Comparison of ENCODE assay signal across 8 cellular contexts in the genomic region with DNA sequence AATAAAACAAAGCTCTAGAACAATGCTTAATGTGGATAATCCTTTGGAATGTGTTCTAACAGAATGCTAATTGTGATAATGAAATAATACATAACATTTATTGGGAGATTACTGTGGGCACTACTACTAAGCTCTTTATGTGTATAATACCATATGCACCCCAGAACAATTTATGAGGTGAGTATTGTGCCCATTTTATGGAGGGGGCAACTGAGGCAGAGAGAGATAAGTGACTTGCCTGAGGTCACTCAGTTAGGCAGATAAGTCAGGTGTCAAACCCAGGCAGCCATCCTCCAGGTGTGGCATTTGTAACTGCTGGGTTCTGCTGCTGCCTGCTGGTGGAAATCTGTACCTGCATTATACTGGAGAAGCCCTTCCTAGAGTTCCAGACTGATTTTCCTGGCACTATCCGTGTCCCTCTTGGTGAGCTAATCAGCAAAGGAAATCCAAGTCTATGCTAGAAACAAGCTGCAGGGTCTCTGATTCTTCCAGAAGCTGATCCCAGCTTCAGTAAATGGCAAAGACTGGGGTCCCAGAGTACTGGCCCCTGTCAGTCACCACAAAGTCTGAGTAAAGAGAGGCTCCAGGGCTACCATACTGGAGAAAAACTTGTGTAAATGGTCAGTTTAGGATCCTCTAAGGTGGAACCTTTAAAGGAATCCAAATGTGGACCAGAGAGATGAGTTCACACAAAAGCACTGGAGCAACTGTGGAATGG. TPM values are rescaled to one million over a fixed set of nuclear protein-coding genes. Genes with fewer than 3 reads are reported as not detected.
A peak's percentile ranks its signal among the peaks of the same experiment; 100 is the strongest.
DNase-seq lines count a peak whose midpoint lies in the region; ATAC-seq and TF ChIP-seq lines count a peak whose summit lies in the region.

No MANE protein-coding gene starts in this region.

- ATAC-seq in HG03045 (IDR thresholded peaks at IDR 0.05; ENCODE audit: unreplicated experiment) = no peak
- no peak for ATAC-seq in HG03342 (IDR thresholded peaks at IDR 0.05; ENCODE audit: unreplicated experiment)

- H3K9me3 Mint-ChIP-seq in activated T-helper 1 cell treated with anti-CD3 and anti-CD28 coated beads, Interleukin-12 subunit alpha, Interleukin-12 subunit beta, Interleukin-2, Interleukin-4 antibody, amounts not matched to agents 30 ng/mL and 10 ng/mL and 1 ng/mL, durations not matched to agents 14 hours and 24 hours and 36 hours = no peaks in the 10 kb centered on the region

- no peaks in the 10 kb centered on the region for H3K36me3 Mint-ChIP-seq in activated T-helper 1 cell treated with anti-CD3 and anti-CD28 coated beads, Interleukin-12 subunit alpha, Interleukin-12 subunit beta, Interleukin-2, Interleukin-4 antibody, amounts not matched to agents 30 ng/mL and 10 ng/mL and 1 ng/mL, durations not matched to agents 14 hours and 24 hours and 36 hours (ENCODE audit: low read depth)

- peak; percentile 18 for DNase-seq in DMS79 treated with DMSO at 0.1 percent for 48 hours (lab: John Stamatoyannopoulos, UW)
- no peak for DNase-seq in DMS79 (lab: John Stamatoyannopoulos, UW)
- DNase-seq in NCI-H2107 treated with DMSO at 0.1 percent for 48 hours (lab: John Stamatoyannopoulos, UW; ENCODE audit: unreplicated experiment) = peak; percentile 71
- DNase-seq in cardiac fibroblast (ENCODE audit: low read depth in 2 of 2) = peak; percentile 39 to 58
- DNase-seq in lung microvascular endothelial cell (ENCODE audit: low read depth in 2 of 2) = peak; percentile 15 to 76
- DNase-seq in activated T-helper 1 cell treated with anti-CD3 and anti-CD28 coated beads, Interleukin-12 subunit alpha, Interleukin-12 subunit beta, Interleukin-2, Interleukin-4 antibody, amounts not matched to agents 30 ng/mL and 10 ng/mL and 1 ng/mL, durations not matched to agents 14 hours and 24 hours and 36 hours (ENCODE audit: low spot score) = no peak

- intact Hi-C loops in activated T-helper 1 cell treated with anti-CD3 and anti-CD28 coated beads, Interleukin-12 subunit alpha, Interleukin-12 subunit beta, Interleukin-2, Interleukin-4 antibody, amounts not matched to agents 30 ng/mL and 10 ng/mL and 1 ng/mL, durations not matched to agents 14 hours and 24 hours and 36 hours (cut with micrococcal nuclease) = loop anchor here (1.0 kb wide), 1 partner anchor 135 kb away; no protein-coding TSS in a partner anchor

- no peaks in the 10 kb centered on the region for H3K4me1 Mint-ChIP-seq in activated T-helper 1 cell treated with anti-CD3 and anti-CD28 coated beads, Interleukin-12 subunit alpha, Interleukin-12 subunit beta, Interleukin-2, Interleukin-4 antibody, amounts not matched to agents 30 ng/mL and 10 ng/mL and 1 ng/mL, durations not matched to agents 14 hours and 24 hours and 36 hours (ENCODE audit: low read depth)

- H3K27me3 Mint-ChIP-seq in activated T-helper 1 cell treated with anti-CD3 and anti-CD28 coated beads, Interleukin-12 subunit alpha, Interleukin-12 subunit beta, Interleukin-2, Interleukin-4 antibody, amounts not matched to agents 30 ng/mL and 10 ng/mL and 1 ng/mL, durations not matched to agents 14 hours and 24 hours and 36 hours (ENCODE audit: insufficient read depth) = no peaks in the 10 kb centered on the region

- H3K4me3 ChIP-seq in cardiac fibroblast (replicated peaks in 1 of 2; ENCODE audit: low read depth in 2 of 2, low read length in 2 of 2) = no peak overlapping the region

- peak; percentile 76 for TF ChIP-seq CTCF in cardiac fibroblast (IDR thresholded peaks at IDR 0.05; ENCODE audit: low read depth, low read length)

- no peak overlapping the region for H3K27ac Mint-ChIP-seq in activated T-helper 1 cell treated with anti-CD3 and anti-CD28 coated beads, Interleukin-12 subunit alpha, Interleukin-12 subunit beta, Interleukin-2, Interleukin-4 antibody, amounts not matched to agents 30 ng/mL and 10 ng/mL and 1 ng/mL, durations not matched to agents 14 hours and 24 hours and 36 hours

- H3K4me3 Mint-ChIP-seq in activated T-helper 1 cell treated with anti-CD3 and anti-CD28 coated beads, Interleukin-12 subunit alpha, Interleukin-12 subunit beta, Interleukin-2, Interleukin-4 antibody, amounts not matched to agents 30 ng/mL and 10 ng/mL and 1 ng/mL, durations not matched to agents 14 hours and 24 hours and 36 hours = no peak overlapping the region

RNA-seq across cellular contexts. Expression of gene RBP1, which starts 22.6 kb away (rescaled TPM):
- 126 and 362 TPM in 2 replicates for total RNA-seq in lung microvascular endothelial cell
- total RNA-seq in activated T-helper 1 cell treated with anti-CD3 and anti-CD28 coated beads, Interleukin-12 subunit alpha, Interleukin-12 subunit beta, Interleukin-2, Interleukin-4 antibody, amounts not matched to agents 30 ng/mL and 10 ng/mL and 1 ng/mL, durations not matched to agents 14 hours and 24 hours and 36 hours = not detected in 2 replicates

Comparison
In these comparisons a context has a peak if more than half of its experiments do, and no peak if none do; other contexts are left out.
1. DNase-seq: peak in DMS79 treated with DMSO at 0.1 percent for 48 hours (single experiment), NCI-H2107 treated with DMSO at 0.1 percent for 48 hours (single experiment), cardiac fibroblast (2 of 2) and lung microvascular endothelial cell (2 of 2); none in DMS79 (single experiment) and activated T-helper 1 cell treated with anti-CD3 and anti-CD28 coated beads, Interleukin-12 subunit alpha, Interleukin-12 subunit beta, Interleukin-2, Interleukin-4 antibody, amounts not matched to agents 30 ng/mL and 10 ng/mL and 1 ng/mL, durations not matched to agents 14 hours and 24 hours and 36 hours (single experiment).
2. RNA of gene RBP1, which starts 22.6 kb away (total RNA-seq): 126 to 362 TPM in lung microvascular endothelial cell; not detected in activated T-helper 1 cell treated with anti-CD3 and anti-CD28 coated beads, Interleukin-12 subunit alpha, Interleukin-12 subunit beta, Interleukin-2, Interleukin-4 antibody, amounts not matched to agents 30 ng/mL and 10 ng/mL and 1 ng/mL, durations not matched to agents 14 hours and 24 hours and 36 hours; every median in the first group is over 100 times any median in the second.